In the genomic region with DNA sequence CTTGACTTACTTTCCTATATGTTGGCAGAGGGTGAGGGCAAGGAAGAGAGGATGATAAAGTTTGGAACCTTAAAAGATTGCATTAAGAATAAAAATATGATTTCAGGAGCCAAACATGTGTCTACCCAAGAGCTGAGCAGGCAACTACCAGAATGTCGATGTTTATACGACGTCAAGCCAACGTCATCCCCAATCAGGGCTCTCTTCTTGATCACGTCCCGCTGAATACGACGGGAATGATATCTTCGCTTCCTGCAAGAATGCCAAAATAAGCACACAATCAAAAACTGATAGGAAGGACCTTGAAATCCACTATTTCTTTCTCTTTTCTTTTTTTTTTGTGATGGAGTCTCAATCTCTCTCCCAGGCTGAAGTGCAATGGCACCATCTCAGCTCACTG, we compare ENCODE assay signal across 36 cellular contexts. TPM values are rescaled to one million over a fixed set of nuclear protein-coding genes. Genes with fewer than 3 reads are reported as not detected.
DNase-seq lines count a peak whose midpoint lies in the region; ATAC-seq, FAIRE-seq and TF ChIP-seq lines count a peak whose summit lies in the region.
"Had no signal": no experiment of that assay in that cellular context is flagged by ENCODE, and none has a peak within 500 bp of the region (broad histone marks: within the 10 kb centered on the region; RNA-seq: fewer than 3 reads in every experiment).

No MANE protein-coding gene starts in this region.

- WGBS in A549 (ENCODE audit: missing lambda C conversion rate) = 96% methylated on average over 9 of the region's 9 CpGs
- WGBS in mesendoderm (ENCODE audit: extremely low coverage, insufficient coverage, low lambda C conversion rate) = no CpG with 5 or more reads among the region's 9 CpGs
- no CpG with 5 or more reads among the region's 9 CpGs for WGBS in neuronal stem cell (ENCODE audit: extremely low coverage in 2 of 2, insufficient read length in 2 of 2, insufficient replicate concordance in 1 of 2), 2 donors
- WGBS in ovary, 3 donors = 43 to 84% (median 71%) methylated on average over 9 of the region's 9 CpGs

- no peak for ATAC-seq in activated naive CD4-positive, alpha-beta T cell treated with anti-CD3 and anti-CD28 coated beads, Interleukin-2, amount 50 U/mL, for 72 hours
- no peak for ATAC-seq in A549
- no peak for ATAC-seq in activated naive CD8-positive, alpha-beta T cell treated with anti-CD3 and anti-CD28 coated beads, Interleukin-2, amount 50 U/mL, for 24 hours
- ATAC-seq: CD8-positive, alpha-beta T cell had no signal

- no peak overlapping the region for H2BK12ac ChIP-seq in neuronal stem cell (ENCODE audit: low read length)

- H3K36me3 ChIP-seq in mesendoderm (ENCODE audit: control insufficient read depth, insufficient read depth, low read length) = peaks cover 13% of the 10 kb centered on the region
- H3K36me3 ChIP-seq in neuronal stem cell (replicated peaks in 1 of 2; ENCODE audit: control insufficient read depth in 2 of 2, insufficient read depth in 2 of 2, low read length in 2 of 2) = peaks cover 24 to 95% of the 10 kb centered on the region in 2 donors
- H3K36me3 ChIP-seq in ovary = no peaks in the 10 kb centered on the region

- H4K91ac ChIP-seq in neuronal stem cell (ENCODE audit: low read depth, low read length, poor library complexity) = no peak overlapping the region

- H3K18ac ChIP-seq in mesendoderm (ENCODE audit: low read length) (no peak overlapping the region), neuronal stem cell (ENCODE audit: low read length) (no peak overlapping the region)

- no peak overlapping the region for H2AFZ ChIP-seq in neuronal stem cell (ENCODE audit: low read length)

- no peak overlapping the region for H2BK15ac ChIP-seq in mesendoderm (replicated peaks; ENCODE audit: low read depth)
- no peak overlapping the region for H2BK15ac ChIP-seq in neuronal stem cell (ENCODE audit: low read length)

- H3K27me3 ChIP-seq in mesendoderm (ENCODE audit: insufficient read depth, low read length, poor library complexity) (no peaks in the 10 kb centered on the region), neuronal stem cell (ENCODE audit: control insufficient read depth in 3 of 3, insufficient read depth in 3 of 3, low read depth in 1 of 3, low read length in 3 of 3) (no peaks in the 10 kb centered on the region), ovary (no peaks in the 10 kb centered on the region)
- H3K27me3 ChIP-seq: BE2C; BLaER1; BLaER1 treated with 17β-estradiol and CSF1 and Interleukin-3, amounts not matched to agents 10 nM and 100 nM had no signal

- H3K14ac ChIP-seq in neuronal stem cell (ENCODE audit: low read length) = no peak overlapping the region

- POLR2A ChIA-PET in A549 (lab: Yijun Ruan, JAX) = no interaction called here

- H2BK120ac ChIP-seq in mesendoderm (ENCODE audit: low read depth, low read length) (no peak overlapping the region), neuronal stem cell (ENCODE audit: low read depth, low read length) (no peak overlapping the region)

- TF ChIP-seq RAD21 in A549 (conservative IDR thresholded peaks at IDR 0.05 in 1 of 2, IDR thresholded peaks at IDR 0.05 in 1 of 2) = no peak

- no peak overlapping the region for H3K27ac Mint-ChIP-seq in activated naive CD4-positive, alpha-beta T cell treated with anti-CD3 and anti-CD28 coated beads, Interleukin-2, amount 10 ng/mL, durations not matched to agents 7 days and 5 days
- H3K27ac Mint-ChIP-seq in activated naive CD4-positive, alpha-beta T cell treated with anti-CD3 and anti-CD28 coated beads, Interleukin-2, amount 50 U/mL, for 72 hours = peak overlapping the region in 1 of 2 donors; percentile 62
- no peak overlapping the region for H3K27ac Mint-ChIP-seq in endothelial cell (ENCODE audit: unreplicated experiment)
- no peak overlapping the region for H3K27ac Mint-ChIP-seq in activated naive CD8-positive, alpha-beta T cell treated with anti-CD3 and anti-CD28 coated beads, Interleukin-2, amount 50 U/mL, for 24 hours
- H3K27ac Mint-ChIP-seq: B cell; CD4-positive, alpha-beta memory T cell; CD4-positive, alpha-beta T cell; CD8-positive, alpha-beta T cell had no signal

- TF ChIP-seq CTCF in A549 (IDR thresholded peaks at IDR 0.05) = no peak
- no peak for TF ChIP-seq CTCF in endothelial cell (IDR thresholded peaks at IDR 0.05; ENCODE audit: unreplicated experiment)
- TF ChIP-seq CTCF in ovary (IDR thresholded peaks at IDR 0.05) = no peak

- DNase-seq in activated naive CD4-positive, alpha-beta T cell treated with anti-CD3 and anti-CD28 coated beads, Interleukin-2, amount 10 ng/mL, durations not matched to agents 7 days and 5 days = peak; percentile 9
- DNase-seq in activated naive CD4-positive, alpha-beta T cell treated with anti-CD3 and anti-CD28 coated beads, Interleukin-2, amount 50 U/mL, for 72 hours (ENCODE audit: low spot score in 2 of 2) = no peak
- no peak for DNase-seq in A549 (ENCODE audit: low read depth in 1 of 2, low spot score in 1 of 2)
- no peak for DNase-seq in endothelial cell (ENCODE audit: low spot score)
- no peak for DNase-seq in mesendoderm
- no peak for DNase-seq in neuronal stem cell (ENCODE audit: low spot score)
- DNase-seq in ovary = no peak
- no peak for DNase-seq in activated naive CD8-positive, alpha-beta T cell treated with anti-CD3 and anti-CD28 coated beads, Interleukin-2, amount 50 U/mL, for 24 hours
- DNase-seq: 8988T; ACHN; AML-193; BE2C; C1 segment of cervical spinal cord; Caco-2; Calu3; CD4-positive, alpha-beta memory T cell; CD4-positive, alpha-beta T cell; CD4-positive, CD25-positive, alpha-beta regulatory T cell; CD8-positive, alpha-beta memory T cell; CD8-positive, alpha-beta T cell; COR-L47; DMS 273 treated with DMSO at 0.1 percent for 48 hours; DMS153; DMS53; DMS79; DMS79 treated with DMSO at 0.1 percent for 48 hours; DND-41; EL had no signal

- no peak overlapping the region for H3K4me3 Mint-ChIP-seq in activated naive CD4-positive, alpha-beta T cell treated with anti-CD3 and anti-CD28 coated beads, Interleukin-2, amount 10 ng/mL, durations not matched to agents 7 days and 5 days
- peak overlapping the region; percentile 38 for H3K4me3 Mint-ChIP-seq in endothelial cell (ENCODE audit: unreplicated experiment)
- no peak overlapping the region for H3K4me3 Mint-ChIP-seq in activated naive CD8-positive, alpha-beta T cell treated with anti-CD3 and anti-CD28 coated beads, Interleukin-2, amount 50 U/mL, for 24 hours
- H3K4me3 Mint-ChIP-seq: B cell; CD14-positive monocyte; CD4-positive, alpha-beta memory T cell; CD4-positive, alpha-beta T cell; CD4-positive, CD25-positive, alpha-beta regulatory T cell; CD8-positive, alpha-beta memory T cell; CD8-positive, alpha-beta T cell had no signal

- no peak for TF ChIP-seq EP300 in A549 (IDR thresholded peaks at IDR 0.05)
- no peak for TF ChIP-seq EP300 in ovary (IDR thresholded peaks at IDR 0.05)

- no peak overlapping the region for H4K5ac ChIP-seq in mesendoderm (ENCODE audit: low read length)

- FAIRE-seq in A549 (lab: Jason Lieb, UNC) = peak; percentile 54
- FAIRE-seq: A204.1, D721Med had no signal

- H3K79me2 ChIP-seq in mesendoderm (ENCODE audit: control insufficient read depth, insufficient read depth, low read length) = no peaks in the 10 kb centered on the region

- H2AK5ac ChIP-seq in mesendoderm (ENCODE audit: low read length) (no peak overlapping the region), neuronal stem cell (ENCODE audit: low read depth, low read length) (no peak overlapping the region)

- H3K4me2 ChIP-seq in A549 (no peak overlapping the region), mesendoderm (ENCODE audit: low read length) (no peak overlapping the region), neuronal stem cell (ENCODE audit: insufficient read depth, low read length, poor library complexity, severe bottlenecking) (no peak overlapping the region)
- H3K4me2 ChIP-seq: BLaER1; BLaER1 treated with 17β-estradiol and CSF1 and Interleukin-3, amounts not matched to agents 10 nM and 100 nM had no signal

- no peak overlapping the region for H2BK5ac ChIP-seq in mesendoderm (ENCODE audit: low read length)
- H2BK5ac ChIP-seq in neuronal stem cell (ENCODE audit: low read length) = no peak overlapping the region

- no peaks in the 10 kb centered on the region for H3K27me3 Mint-ChIP-seq in activated naive CD4-positive, alpha-beta T cell treated with anti-CD3 and anti-CD28 coated beads, Interleukin-2, amount 10 ng/mL, durations not matched to agents 7 days and 5 days
- no peaks in the 10 kb centered on the region for H3K27me3 Mint-ChIP-seq in endothelial cell (ENCODE audit: unreplicated experiment)
- no peaks in the 10 kb centered on the region for H3K27me3 Mint-ChIP-seq in activated naive CD8-positive, alpha-beta T cell treated with anti-CD3 and anti-CD28 coated beads, Interleukin-2, amount 50 U/mL, for 24 hours
- H3K27me3 Mint-ChIP-seq: B cell; CD4-positive, alpha-beta memory T cell; CD4-positive, alpha-beta T cell; CD4-positive, CD25-positive, alpha-beta regulatory T cell; CD8-positive, alpha-beta memory T cell had no signal

- no peak overlapping the region for H3K56ac ChIP-seq in mesendoderm (ENCODE audit: low read length)

- H3K79me1 ChIP-seq in mesendoderm (ENCODE audit: low read length) (no peaks in the 10 kb centered on the region), neuronal stem cell (ENCODE audit: low read depth, low read length) (no peaks in the 10 kb centered on the region)

- TF ChIP-seq POLR2A in A549 (IDR thresholded peaks at IDR 0.05; ENCODE audit: low read length) = no peak
- no peak for TF ChIP-seq POLR2A in ovary (IDR thresholded peaks at IDR 0.05)

- H3K9ac ChIP-seq in mesendoderm (ENCODE audit: low read length) (no peak overlapping the region), neuronal stem cell (ENCODE audit: low read depth, low read length, poor library complexity) (no peak overlapping the region)
- H3K9ac ChIP-seq: BLaER1; BLaER1 treated with 17β-estradiol and CSF1 and Interleukin-3, amounts not matched to agents 10 nM and 100 nM had no signal

- H3K27ac ChIP-seq in A549 = no peak overlapping the region
- no peak overlapping the region for H3K27ac ChIP-seq in mesendoderm (ENCODE audit: low read depth, low read length)
- no peak overlapping the region for H3K27ac ChIP-seq in neuronal stem cell (replicated peaks; ENCODE audit: low read length)
- no peak overlapping the region for H3K27ac ChIP-seq in ovary
- H3K27ac ChIP-seq: 22Rv1; BLaER1; BLaER1 treated with 17β-estradiol and CSF1 and Interleukin-3, amounts not matched to agents 10 nM and 100 nM; C4-2B had no signal

- peaks cover 44% of the 10 kb centered on the region for H3K36me3 Mint-ChIP-seq in activated naive CD4-positive, alpha-beta T cell treated with anti-CD3 and anti-CD28 coated beads, Interleukin-2, amount 10 ng/mL, durations not matched to agents 7 days and 5 days
- H3K36me3 Mint-ChIP-seq in activated naive CD4-positive, alpha-beta T cell treated with anti-CD3 and anti-CD28 coated beads, Interleukin-2, amount 50 U/mL, for 72 hours = peaks cover 9% of the 10 kb centered on the region in 2 donors
- peaks cover 33% of the 10 kb centered on the region for H3K36me3 Mint-ChIP-seq in endothelial cell (ENCODE audit: low read depth, unreplicated experiment)
- H3K36me3 Mint-ChIP-seq in activated naive CD8-positive, alpha-beta T cell treated with anti-CD3 and anti-CD28 coated beads, Interleukin-2, amount 50 U/mL, for 24 hours (ENCODE audit: low read depth) = peaks cover 58% of the 10 kb centered on the region

- no peaks in the 10 kb centered on the region for H3K9me3 ChIP-seq in A549
- H3K9me3 ChIP-seq in neuronal stem cell (replicated peaks in 1 of 2; ENCODE audit: control insufficient read depth in 2 of 2, insufficient read depth in 1 of 2, low read depth in 1 of 2, low read length in 2 of 2) = no peaks in the 10 kb centered on the region
- no peaks in the 10 kb centered on the region for H3K9me3 ChIP-seq in ovary
- H3K9me3 ChIP-seq: BE2C; BLaER1; BLaER1 treated with 17β-estradiol and CSF1 and Interleukin-3, amounts not matched to agents 10 nM and 100 nM; Caco-2 had no signal

- H3K4me3 ChIP-seq in A549 (no peak overlapping the region), mesendoderm (ENCODE audit: low read length) (no peak overlapping the region), neuronal stem cell (ENCODE audit: low read length in 2 of 2) (no peak overlapping the region), ovary (no peak overlapping the region)
- H3K4me3 ChIP-seq: BLaER1; BLaER1 treated with 17β-estradiol and CSF1 and Interleukin-3, amounts not matched to agents 10 nM and 100 nM had no signal

- H3K23ac ChIP-seq in mesendoderm (ENCODE audit: low read length) (no peak overlapping the region), neuronal stem cell (ENCODE audit: low read depth, low read length, poor library complexity) (no peak overlapping the region)

- H3K4me1 ChIP-seq in A549 (no peaks in the 10 kb centered on the region), mesendoderm (ENCODE audit: control insufficient read depth, low read depth, low read length) (no peaks in the 10 kb centered on the region), neuronal stem cell (ENCODE audit: control insufficient read depth in 2 of 2, insufficient read depth in 1 of 2, low read depth in 1 of 2, low read length in 2 of 2) (no peaks in the 10 kb centered on the region), ovary (ENCODE audit: insufficient read depth) (no peaks in the 10 kb centered on the region)
- H3K4me1 ChIP-seq: BE2C, Caco-2 had no signal

- intact Hi-C loops in ovary (cut with DNase I) = no loop called here

- peak overlapping the region; percentile 2 for H4K8ac ChIP-seq in mesendoderm (ENCODE audit: low read depth, low read length)
- H4K8ac ChIP-seq in neuronal stem cell (ENCODE audit: low read depth, low read length) = no peak overlapping the region

- H3K4ac ChIP-seq in mesendoderm (ENCODE audit: low read depth, low read length) (no peak overlapping the region), neuronal stem cell (ENCODE audit: low read length) (no peak overlapping the region)

- CTCF ChIA-PET in activated naive CD4-positive, alpha-beta T cell treated with anti-CD3 and anti-CD28 coated beads, Interleukin-2, amount 10 ng/mL, durations not matched to agents 7 days and 5 days (lab: Charles Lee) = interaction anchor here (10.9 kb wide), 1 partner anchor 85 kb away, joined by 374 read pairs; no protein-coding TSS in a partner anchor
- CTCF ChIA-PET in A549 (lab: Yijun Ruan, JAX) = interaction anchor here (0.7 to 12.7 kb wide), 4 partner anchors 8 to 88 kb away, joined by 4 to 491 read pairs (median 5); no protein-coding TSS in a partner anchor

- H3K4me1 Mint-ChIP-seq in activated naive CD4-positive, alpha-beta T cell treated with anti-CD3 and anti-CD28 coated beads, Interleukin-2, amount 10 ng/mL, durations not matched to agents 7 days and 5 days = no peaks in the 10 kb centered on the region
- H3K4me1 Mint-ChIP-seq in endothelial cell (ENCODE audit: unreplicated experiment) = peaks cover 10% of the 10 kb centered on the region
- H3K4me1 Mint-ChIP-seq in activated naive CD8-positive, alpha-beta T cell treated with anti-CD3 and anti-CD28 coated beads, Interleukin-2, amount 50 U/mL, for 24 hours = peaks cover 2% of the 10 kb centered on the region
- H3K4me1 Mint-ChIP-seq: CD14-positive monocyte had no signal

- no peaks in the 10 kb centered on the region for H3K9me3 Mint-ChIP-seq in activated naive CD4-positive, alpha-beta T cell treated with anti-CD3 and anti-CD28 coated beads, Interleukin-2, amount 10 ng/mL, durations not matched to agents 7 days and 5 days
- no peaks in the 10 kb centered on the region for H3K9me3 Mint-ChIP-seq in activated naive CD4-positive, alpha-beta T cell treated with anti-CD3 and anti-CD28 coated beads, Interleukin-2, amount 50 U/mL, for 72 hours
- H3K9me3 Mint-ChIP-seq in endothelial cell (ENCODE audit: unreplicated experiment) = no peaks in the 10 kb centered on the region
- H3K9me3 Mint-ChIP-seq in activated naive CD8-positive, alpha-beta T cell treated with anti-CD3 and anti-CD28 coated beads, Interleukin-2, amount 50 U/mL, for 24 hours = no peaks in the 10 kb centered on the region
- H3K9me3 Mint-ChIP-seq: CD14-positive monocyte; CD4-positive, alpha-beta T cell; CD8-positive, alpha-beta memory T cell; CD8-positive, alpha-beta T cell had no signal

RNA-seq across cellular contexts. Expression of gene ITGAE, which starts 20.1 kb away (rescaled TPM):
- 10 to 100 TPM; 36.7 to 48.0 TPM for total RNA-seq in activated naive CD4-positive, alpha-beta T cell treated with anti-CD3 and anti-CD28 coated beads, Interleukin-2, amount 50 U/mL, for 72 hours
- 154 and 165 TPM in 2 replicates for polyA plus RNA-seq in A549 (2011; rRNA removed)
- 89.1 and 107 TPM in 2 replicates for polyA plus RNA-seq in A549 (2012; cell fraction: cytosol; rRNA removed)
- polyA plus RNA-seq in A549 (2012; cell fraction: nucleus; rRNA removed) = 30.4 and 35.7 TPM in 2 replicates
- polyA plus RNA-seq in A549 (2017; fragmentation: RNase III; extraction: RNeasy Plus Mini Kit Qiagen cat#74134 plus additional on column Dnase treatment) = 151 to 158 TPM (median 156 TPM) in 3 replicates
- 13.0 and 13.7 TPM in 2 replicates for polyA minus RNA-seq in A549 (2011; rRNA and poly(A)+ RNA removed)
- total RNA-seq in endothelial cell (ENCODE audit: unreplicated experiment) = 30.0 TPM
- polyA plus RNA-seq in mesendoderm (2013, experiment 1 of 2) = 43.4 TPM
- 42.4 TPM for polyA plus RNA-seq in mesendoderm (2013, experiment 2 of 2)
- polyA plus RNA-seq in neuronal stem cell (2013, experiment 1 of 2) = 59.7 TPM
- polyA plus RNA-seq in neuronal stem cell (2013, experiment 2 of 2) = 59.3 TPM
- total RNA-seq in ovary = 10 to 100 TPM; 13.3 to 22.3 (median 16.5) TPM
- 10 to 100 TPM; 21.6 to 27.0 TPM for polyA plus RNA-seq in ovary

RNA-seq across cellular contexts. Expression of gene NCBP3, which starts 24.9 kb away (rescaled TPM):
- 10 to 100 TPM; 35.4 to 44.4 TPM for total RNA-seq in activated naive CD4-positive, alpha-beta T cell treated with anti-CD3 and anti-CD28 coated beads, Interleukin-2, amount 50 U/mL, for 72 hours
- polyA plus RNA-seq in A549 (2011; rRNA removed) (27.7 and 32.7 TPM in 2 replicates), A549 (2017; fragmentation: RNase III; extraction: RNeasy Plus Mini Kit Qiagen cat#74134 plus additional on column Dnase treatment) (36.2 to 37.0 TPM (median 36.6 TPM) in 3 replicates), ovary (10 to 100 TPM; 17.7 to 38.9 TPM)
- polyA plus RNA-seq in A549 (2012; cell fraction: cytosol; rRNA removed) = 10.2 and 14.4 TPM in 2 replicates
- 10.1 and 19.4 TPM in 2 replicates for polyA plus RNA-seq in A549 (2012; cell fraction: nucleus; rRNA removed)
- 14.9 and 17.6 TPM in 2 replicates for polyA minus RNA-seq in A549 (2011; rRNA and poly(A)+ RNA removed)
- total RNA-seq in endothelial cell (ENCODE audit: unreplicated experiment) (84.4 TPM), ovary (10 to 100 TPM; 15.7 to 43.2 (median 37.6) TPM)
- polyA plus RNA-seq in mesendoderm (2013, experiment 1 of 2) = 29.3 TPM
- polyA plus RNA-seq in mesendoderm (2013, experiment 2 of 2) = 27.5 TPM
- polyA plus RNA-seq in neuronal stem cell (2013, experiment 1 of 2) = 32.2 TPM
- 31.9 TPM for polyA plus RNA-seq in neuronal stem cell (2013, experiment 2 of 2)
